In the genomic region with DNA sequence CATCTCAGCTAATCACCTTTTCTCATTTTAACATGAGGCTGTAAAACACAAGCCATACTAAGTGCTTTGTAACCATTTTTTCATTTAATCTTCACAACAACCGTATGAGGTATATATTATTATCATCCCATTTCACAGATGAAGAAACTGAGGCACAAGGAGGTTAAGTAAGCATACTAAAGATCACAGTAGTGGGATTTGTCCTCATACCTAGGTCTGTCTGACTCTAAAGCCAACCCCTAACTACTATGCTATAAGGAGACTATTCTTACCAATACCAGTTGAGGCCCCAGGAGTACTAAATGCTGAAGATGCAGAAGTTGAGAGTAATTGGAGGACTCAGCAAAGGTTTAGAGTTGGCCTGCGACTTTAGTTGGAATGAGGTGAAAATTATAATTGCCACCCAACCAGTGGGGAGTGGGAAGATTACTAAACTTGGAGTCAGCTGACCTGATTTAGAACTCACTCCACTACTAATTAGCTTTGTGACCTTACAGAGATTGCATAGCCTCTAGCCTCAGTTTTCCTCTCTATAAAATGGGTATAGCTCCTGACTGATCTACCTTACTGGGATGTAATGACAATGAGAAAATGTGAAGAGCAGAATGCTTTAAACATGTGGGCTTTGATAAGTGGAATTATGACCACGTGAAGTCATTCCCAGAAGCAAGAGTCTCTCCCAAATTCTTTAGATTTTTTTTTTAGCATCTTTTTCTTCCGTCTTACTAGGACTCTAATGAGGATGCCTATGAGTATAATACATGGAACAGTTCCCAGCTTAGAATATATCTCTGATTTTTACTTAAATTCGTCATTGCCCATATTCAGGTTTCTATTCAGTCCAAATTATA, we compare ENCODE assay signal across 27 cellular contexts.
DNase-seq lines count a peak whose midpoint lies in the region; ATAC-seq, FAIRE-seq and TF ChIP-seq lines count a peak whose summit lies in the region.
"Had no signal": no experiment of that assay in that cellular context is flagged by ENCODE, and none has a peak within 500 bp of the region (broad histone marks: within the 10 kb centered on the region; RNA-seq: fewer than 3 reads in every experiment).

No MANE protein-coding gene starts in this region.

- no peak overlapping the region for H3K27ac ChIP-seq in HepG2 (ENCODE audit: extremely low read length, insufficient read depth, low read length)
- no peak overlapping the region for H3K27ac ChIP-seq in right lobe of liver
- H3K27ac ChIP-seq in ascending aorta = peak overlapping the region; percentile 97 to 98
- no peak overlapping the region for H3K27ac ChIP-seq in neural cell (ENCODE audit: low read length)
- H3K27ac ChIP-seq: neutrophil had no signal

- H3F3A ChIP-seq in neural cell (ENCODE audit: insufficient read depth, low read length, poor library complexity, severe bottlenecking) = no peaks in the 10 kb centered on the region

- H3K4me3 ChIP-seq in HepG2 (replicated peaks in 1 of 3; ENCODE audit: insufficient read depth in 1 of 3, low read depth in 2 of 3, low read length in 3 of 3) = no peak overlapping the region
- H3K4me3 ChIP-seq in right lobe of liver = no peak overlapping the region
- H3K4me3 ChIP-seq in ascending aorta = peak overlapping the region in 1 of 2 donors; percentile 98
- H3K4me3 ChIP-seq in neural cell (ENCODE audit: low read length) = peak overlapping the region; percentile 94

- H3K9me3 ChIP-seq in HepG2 (ENCODE audit: low read length) = no peaks in the 10 kb centered on the region
- H3K9me3 ChIP-seq in right lobe of liver = no peaks in the 10 kb centered on the region
- no peaks in the 10 kb centered on the region for H3K9me3 ChIP-seq in ascending aorta
- no peaks in the 10 kb centered on the region for H3K9me3 ChIP-seq in neural cell (ENCODE audit: low read length)
- H3K9me3 ChIP-seq: neutrophil had no signal

- DNase-seq in HepG2 (ENCODE audit: low spot score) = no peak
- no peak for DNase-seq in right lobe of liver
- DNase-seq in ascending aorta (ENCODE audit: low spot score in 2 of 2) = no peak
- DNase-seq in omental fat pad (ENCODE audit: low spot score) = no peak
- DNase-seq in DMS79 (lab: John Stamatoyannopoulos, UW) = no peak
- no peak for DNase-seq in H54 (ENCODE audit: insufficient read length, low spot score)
- DNase-seq: activated CD4-positive, CD25-positive, alpha-beta regulatory T cell; activated naive CD4-positive, alpha-beta T cell treated with anti-CD3 and anti-CD28 coated beads for 36 hours; activated T-cell treated with anti-CD3 and anti-CD28 coated beads, Interleukin-2, amount 50 U/mL, for 72 hours; amniotic stem cell; Calu3; cortex of kidney; DND-41; foreskin fibroblast; NCI-H1048; NCI-H1694 treated with DMSO at 0.1 percent for 48 hours; NCI-H524 treated with DMSO at 0.1 percent for 48 hours; small intestine; stimulated activated CD4-positive, alpha-beta T cell treated with anti-CD3 and anti-CD28 coated beads, Interleukin-1b, Interleukin-23, amount 100 ng/mL, for 48 hours; stimulated activated CD8-positive, alpha-beta memory T cell treated with anti-CD3 and anti-CD28 coated beads, Interleukin-4, amount 100 ng/mL, for 48 hours; stimulated activated naive CD8-positive, alpha-beta T cell treated with anti-CD3 and anti-CD28 coated beads, Interleukin-15, amount 100 ng/mL, for 72 hours had no signal

- CTCF ChIA-PET in HepG2 (lab: Yijun Ruan, JAX; ENCODE audit: low intra/inter-chr PET ratio, low total read pairs) = no interaction called here

- intact Hi-C loops in HepG2 (cut with micrococcal nuclease; ENCODE audit: unreplicated experiment) (no loop called here), right lobe of liver (cut with DNase I) (no loop called here), ascending aorta (cut with DNase I) (loop anchor here (5.0 kb wide), 1 partner anchor 34 kb away; no protein-coding TSS in a partner anchor)

- POLR2A ChIA-PET in HepG2 (lab: Yijun Ruan, JAX) = no interaction called here

- FAIRE-seq in HepG2 (lab: Jason Lieb, UNC) (no peak), H54 (lab: Jason Lieb, UNC) (no peak)
- FAIRE-seq: bronchial epithelial cell, GM18507, RCC 7860, small intestine had no signal

- H3K9ac ChIP-seq in HepG2 (ENCODE audit: insufficient read depth, low read depth, low read length) = no peak overlapping the region
- no peak overlapping the region for H3K9ac ChIP-seq in neural cell (ENCODE audit: low read length)

- no peak for TF ChIP-seq RAD21 in HepG2 (CRISPR knock-in tag; IDR thresholded peaks at IDR 0.05)
- TF ChIP-seq RAD21 in neural cell (conservative IDR thresholded peaks at IDR 0.05) = no peak

- no TSS peak for BruUV-seq in HepG2 (replicated peaks; lab: Mats Ljungman, UMichigan)

- H3K36me3 ChIP-seq in HepG2 (replicated peaks in 1 of 2; ENCODE audit: control insufficient read depth in 1 of 2, insufficient read depth in 2 of 2, low read length in 2 of 2) (no peaks in the 10 kb centered on the region), right lobe of liver (no peaks in the 10 kb centered on the region), ascending aorta (peaks cover 0 to 18% of the 10 kb centered on the region in 2 donors), neural cell (ENCODE audit: insufficient read depth, low read length) (peaks cover 6% of the 10 kb centered on the region)
- H3K36me3 ChIP-seq: neutrophil had no signal

- H3K4me1 ChIP-seq in HepG2 (ENCODE audit: insufficient read depth, low read length) (no peaks in the 10 kb centered on the region), right lobe of liver (peaks cover 0 to 13% (median 0%) of the 10 kb centered on the region in 4 donors), ascending aorta (peaks cover 12 to 67% of the 10 kb centered on the region in 2 donors)

- no peaks in the 10 kb centered on the region for H3K9me2 ChIP-seq in neural cell (ENCODE audit: insufficient read depth, low read length)

- H3K27me3 ChIP-seq in HepG2 (ENCODE audit: control insufficient read depth in 1 of 2, insufficient read depth in 2 of 2, low read length in 2 of 2) (peaks cover 5 to 43% of the 10 kb centered on the region in 2 experiments), right lobe of liver (no peaks in the 10 kb centered on the region), ascending aorta (no peaks in the 10 kb centered on the region), neural cell (ENCODE audit: insufficient read depth, low read depth, low read length) (no peaks in the 10 kb centered on the region)

- no peak for TF ChIP-seq CTCF in HepG2 (CRISPR knock-in tag; IDR thresholded peaks at IDR 0.05)
- TF ChIP-seq CTCF in right lobe of liver (IDR thresholded peaks at IDR 0.05) = no peak
- no peak for TF ChIP-seq CTCF in ascending aorta (IDR thresholded peaks at IDR 0.05)
- TF ChIP-seq CTCF in neural cell (IDR thresholded peaks at IDR 0.05; ENCODE audit: poor library complexity, severe bottlenecking) = no peak
- TF ChIP-seq CTCF in omental fat pad (IDR thresholded peaks at IDR 0.05) = no peak

- no peak for TF ChIP-seq EP300 in HepG2 (IDR thresholded peaks at IDR 0.05; ENCODE audit: low read depth in 2 of 2, low read length in 2 of 2)
- TF ChIP-seq EP300 in HepG2 (CRISPR knock-in tag; IDR thresholded peaks at IDR 0.05; ENCODE audit: borderline replicate concordance) = no peak
- TF ChIP-seq EP300 in neural cell (conservative IDR thresholded peaks at IDR 0.05; ENCODE audit: poor library complexity, severe bottlenecking) = no peak

- TF ChIP-seq POLR2A in HepG2 (IDR thresholded peaks at IDR 0.05; ENCODE audit: insufficient read depth in 1 of 2, low read depth in 2 of 2, low read length in 2 of 2) (no peak), right lobe of liver (IDR thresholded peaks at IDR 0.05) (no peak), H54 (IDR thresholded peaks at IDR 0.05; ENCODE audit: low read depth, low read length) (no peak)

- ATAC-seq in HepG2 = no peak
- ATAC-seq in right lobe of liver = no peak
- ATAC-seq in omental fat pad (ENCODE audit: low FRiP score) = no peak
- ATAC-seq in HG02885 (IDR thresholded peaks at IDR 0.05; ENCODE audit: poor library complexity, unreplicated experiment) = no peak
- ATAC-seq: activated T-cell treated with anti-CD3 and anti-CD28 coated beads, Interleukin-2, amount 50 U/mL, for 72 hours; stimulated activated naive CD8-positive, alpha-beta T cell treated with anti-CD3 and anti-CD28 coated beads, Interleukin-15, amount 100 ng/mL, for 72 hours had no signal

- H4K20me1 ChIP-seq in HepG2 (ENCODE audit: insufficient read depth, low read length) = no peaks in the 10 kb centered on the region
- peaks cover 20% of the 10 kb centered on the region for H4K20me1 ChIP-seq in neural cell (ENCODE audit: insufficient read depth)

- H2AFZ ChIP-seq in HepG2 (ENCODE audit: low read length) (no peak overlapping the region), neural cell (ENCODE audit: low read depth, low read length) (no peak overlapping the region)

- 5% methylated on average over 5 of the region's 5 CpGs for WGBS in HepG2 (ENCODE audit: low lambda C conversion rate)
- 74% methylated on average over 5 of the region's 5 CpGs for WGBS in right lobe of liver (ENCODE audit: insufficient coverage, low coverage, low lambda C conversion rate, missing lambda C conversion rate)

- H3K4me2 ChIP-seq in HepG2 (ENCODE audit: low read depth, low read length) (no peak overlapping the region), neural cell (ENCODE audit: low read length) (no peak overlapping the region)

- in situ Hi-C loops in HepG2 (cut with HindIII; ENCODE audit: extremely low pct_ligation_motif_present, low pct_unique_long_range_greater_than_20kb) = no loop called here

- no peaks in the 10 kb centered on the region for H3K79me2 ChIP-seq in HepG2 (ENCODE audit: insufficient read depth, low read length)
- peaks cover 97% of the 10 kb centered on the region for H3K79me2 ChIP-seq in neural cell (replicated peaks; ENCODE audit: insufficient read depth, low read length)

TF ChIP-seq in HepG2, 621 proteins besides CTCF, POLR2A, EP300 and RAD21:
- TF ChIP-seq ZNF629 (CRISPR knock-in tag; conservative IDR thresholded peaks at IDR 0.05) (peak; percentile 59; the same call in 1 of the 2 replicates), SOX13 (IDR thresholded peaks at IDR 0.05) (no peak), SOX13 (CRISPR knock-in tag; conservative IDR thresholded peaks at IDR 0.05 in 1 of 2, IDR thresholded peaks at IDR 0.05 in 1 of 2) (no peak)

TF ChIP-seq in neural cell, 6 proteins besides CTCF, POLR2A, EP300 and RAD21 (continues in another document):
- TF ChIP-seq MXI1 (conservative IDR thresholded peaks at IDR 0.05; ENCODE audit: poor library complexity, severe bottlenecking) = no peak

Comparison
In these comparisons a context has a peak if more than half of its experiments do, and no peak if none do; other contexts are left out.
1. H3K27ac ChIP-seq: peak in ascending aorta (2 of 2); none in HepG2 (single experiment), right lobe of liver (0 of 3) and neural cell (single experiment).